ENCODE assay signal across 8 cellular contexts in the genomic region with DNA sequence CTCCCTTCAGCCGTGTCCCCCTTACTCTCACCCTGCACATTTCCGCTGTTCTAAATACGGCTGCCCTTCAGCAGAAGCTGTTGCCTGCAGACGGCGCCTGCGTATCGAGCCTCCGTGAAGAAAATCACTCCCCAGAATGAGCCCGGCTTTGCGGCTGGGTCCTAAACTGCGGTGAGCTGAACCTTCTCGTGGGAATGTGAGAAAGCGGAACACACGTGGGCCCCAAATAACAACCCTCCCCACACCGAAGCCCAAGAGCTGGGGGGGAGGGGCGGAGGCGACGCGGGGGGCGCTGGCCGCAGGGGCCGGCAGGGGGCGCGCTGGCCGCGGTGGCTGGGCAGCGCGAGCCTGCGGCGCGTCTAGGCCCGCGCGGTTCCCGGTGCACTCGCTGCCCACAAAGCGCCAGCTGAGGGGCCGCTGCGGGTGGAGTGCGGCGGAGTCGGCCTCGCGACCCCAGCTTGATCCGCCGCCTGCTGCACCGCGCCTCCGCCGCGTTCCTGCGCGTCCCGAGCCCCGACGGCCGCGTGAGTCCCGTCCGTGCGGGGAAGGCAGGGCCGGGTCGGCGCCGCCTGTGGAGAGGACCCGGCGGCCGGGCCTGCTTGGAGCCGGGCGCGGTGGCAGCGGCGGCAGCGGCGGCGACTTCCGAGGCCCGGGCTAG. TPM values are rescaled to one million over a fixed set of nuclear protein-coding genes. Genes with fewer than 3 reads are reported as not detected.
A peak's percentile ranks its signal among the peaks of the same experiment; 100 is the strongest.
DNase-seq lines count a peak whose midpoint lies in the region; ATAC-seq and TF ChIP-seq lines count a peak whose summit lies in the region.

A gene with protein sequence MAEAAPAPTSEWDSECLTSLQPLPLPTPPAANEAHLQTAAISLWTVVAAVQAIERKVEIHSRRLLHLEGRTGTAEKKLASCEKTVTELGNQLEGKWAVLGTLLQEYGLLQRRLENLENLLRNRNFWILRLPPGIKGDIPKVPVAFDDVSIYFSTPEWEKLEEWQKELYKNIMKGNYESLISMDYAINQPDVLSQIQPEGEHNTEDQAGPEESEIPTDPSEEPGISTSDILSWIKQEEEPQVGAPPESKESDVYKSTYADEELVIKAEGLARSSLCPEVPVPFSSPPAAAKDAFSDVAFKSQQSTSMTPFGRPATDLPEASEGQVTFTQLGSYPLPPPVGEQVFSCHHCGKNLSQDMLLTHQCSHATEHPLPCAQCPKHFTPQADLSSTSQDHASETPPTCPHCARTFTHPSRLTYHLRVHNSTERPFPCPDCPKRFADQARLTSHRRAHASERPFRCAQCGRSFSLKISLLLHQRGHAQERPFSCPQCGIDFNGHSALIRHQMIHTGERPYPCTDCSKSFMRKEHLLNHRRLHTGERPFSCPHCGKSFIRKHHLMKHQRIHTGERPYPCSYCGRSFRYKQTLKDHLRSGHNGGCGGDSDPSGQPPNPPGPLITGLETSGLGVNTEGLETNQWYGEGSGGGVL (plus strand): TSS at position 382 of the 658 bp plus-strand sequence. CDS start 290 bp downstream, outside the sequence.

- H4K20me1 ChIP-seq in KMS-11 (ENCODE audit: insufficient read depth) (no peaks in the 10 kb centered on the region), neural progenitor cell (ENCODE audit: low read depth) (peaks cover 31% of the 10 kb centered on the region)

- H3K36me3 Mint-ChIP-seq in neural progenitor cell = peaks cover 4% of the 10 kb centered on the region

- H3K27ac ChIP-seq in KMS-11 (peak within 1 kb of the TSS; percentile 72), neural progenitor cell (no peak within 1 kb of the TSS), substantia nigra (ENCODE audit: low read depth, low read length, poor library complexity, severe bottlenecking) (peak within 1 kb of the TSS; percentile 53)

- H3K27me3 ChIP-seq in KMS-11 (ENCODE audit: insufficient read depth, low read depth) = no peaks in the 10 kb centered on the region
- no peaks in the 10 kb centered on the region for H3K27me3 ChIP-seq in neural progenitor cell

- TF ChIP-seq CTCF in KMS-11 (conservative IDR thresholded peaks at IDR 0.05; ENCODE audit: low read depth, low read length) (peak; percentile 82), foreskin fibroblast (IDR thresholded peaks at IDR 0.05; ENCODE audit: low read depth, low read length) (peak; percentile 36), neural progenitor cell (IDR thresholded peaks at IDR 0.05) (peak; percentile 78)

- H3K4me3 ChIP-seq in KMS-11 (IDR thresholded peaks at IDR 0.05; ENCODE audit: insufficient read depth, low read depth, low read length) = peak within 1 kb of the TSS; percentile 45
- peak within 1 kb of the TSS; percentile 88 to 90 for H3K4me3 ChIP-seq in foreskin fibroblast (ENCODE audit: low read depth in 1 of 2, low read length in 2 of 2)
- peak within 1 kb of the TSS; percentile 96 for H3K4me3 ChIP-seq in neural progenitor cell

- H3K4me1 ChIP-seq in KMS-11 (ENCODE audit: low read depth, poor library complexity, severe bottlenecking) (peaks cover 8% of the 10 kb centered on the region), neural progenitor cell (peaks cover 3% of the 10 kb centered on the region)

- peak within 1 kb of the TSS; percentile 93 for H3K4me3 Mint-ChIP-seq in neural progenitor cell

- H3K27me3 Mint-ChIP-seq in neural progenitor cell (ENCODE audit: insufficient read depth, low read depth) = peaks cover 2% of the 10 kb centered on the region

- H3K79me2 ChIP-seq in KMS-11 (ENCODE audit: insufficient read depth, low read depth) (peaks cover 39% of the 10 kb centered on the region), neural progenitor cell (ENCODE audit: low read depth) (peaks cover 48% of the 10 kb centered on the region)

- H3K4me2 ChIP-seq in KMS-11 (peak within 1 kb of the TSS; percentile 99), neural progenitor cell (peak within 1 kb of the TSS; percentile 84)

- peaks cover 22% of the 10 kb centered on the region for H3F3A ChIP-seq in neural progenitor cell (ENCODE audit: low read depth)

- DNase-seq in ELF-1 (ENCODE audit: low read depth, low spot score) = peak; percentile 74
- DNase-seq in SHP77 treated with DMSO at 0.1 percent for 48 hours (lab: John Stamatoyannopoulos, UW) = peak; percentile 38
- peak; percentile 67 for DNase-seq in activated gamma-delta T cell (lab: John Stamatoyannopoulos, UW)
- DNase-seq in foreskin fibroblast = peak; percentile 73 to 92
- peak; percentile 92 for DNase-seq in neural progenitor cell (ENCODE audit: low spot score)
- peak in 45 of 49 donors; percentile 23 to 87 (median 64) for DNase-seq in substantia nigra (lab: John Stamatoyannopoulos, UW)

- H3K9ac ChIP-seq in KMS-11 (peak within 1 kb of the TSS; percentile 72), neural progenitor cell (peak within 1 kb of the TSS; percentile 62)

- H3K27ac Mint-ChIP-seq in neural progenitor cell = peak within 1 kb of the TSS; percentile 72

- ATAC-seq in GM21737 (IDR thresholded peaks at IDR 0.05; ENCODE audit: unreplicated experiment) = peak; percentile 64

- H3K36me3 ChIP-seq in KMS-11 (ENCODE audit: insufficient read depth) = no peaks in the 10 kb centered on the region
- no peaks in the 10 kb centered on the region for H3K36me3 ChIP-seq in neural progenitor cell

- no peaks in the 10 kb centered on the region for H3K9me3 Mint-ChIP-seq in neural progenitor cell

- no peaks in the 10 kb centered on the region for H3K9me3 ChIP-seq in neural progenitor cell (ENCODE audit: low read depth)

- peaks cover 20% of the 10 kb centered on the region for H3K4me1 Mint-ChIP-seq in neural progenitor cell

- H2AFZ ChIP-seq in KMS-11 (ENCODE audit: low read depth) (peak within 1 kb of the TSS; percentile 98), neural progenitor cell (replicated peaks) (peak within 1 kb of the TSS; percentile 98)

RNA-seq across cellular contexts. Expression of the gene that starts here (rescaled TPM):
- 9.9 and 12.2 TPM in 2 replicates for total RNA-seq in neural progenitor cell (ENCODE audit: low replicate concordance)

Comparison
In these comparisons a context has a peak if more than half of its experiments do, and no peak if none do; other contexts are left out.
1. DNase-seq: peak in every context shown above with its lines; median percentile 92 in neural progenitor cell; 82 in foreskin fibroblast; 74 in ELF-1; 67 in activated gamma-delta T cell; 64 in substantia nigra; 38 in SHP77 treated with DMSO at 0.1 percent for 48 hours.
2. H3K4me3 ChIP-seq: peak in every context shown above with its lines; median percentile 96 in neural progenitor cell; 89 in foreskin fibroblast; 45 in KMS-11.